ENCODE assay signal across 1 cellular context in the genomic region with DNA sequence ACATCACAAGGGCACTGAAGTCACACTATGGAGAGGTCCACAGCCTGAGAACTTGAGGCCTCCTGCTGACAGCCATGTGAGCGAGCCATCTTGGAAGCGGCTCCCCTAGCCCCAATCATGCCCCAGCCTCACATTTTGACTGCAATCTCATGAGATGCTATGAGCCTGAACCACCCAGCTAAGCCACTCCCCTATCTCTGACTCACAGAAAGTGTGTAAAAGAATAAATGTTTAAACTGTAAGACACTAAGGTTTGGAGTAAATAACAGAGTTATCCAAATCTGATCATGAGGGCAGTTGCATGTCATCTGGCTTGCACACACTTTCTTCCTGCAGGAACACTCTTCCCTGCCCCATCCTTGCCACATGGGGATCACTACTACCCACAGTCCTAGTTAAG.
TF ChIP-seq lines count a peak whose summit lies in the region.

No MANE protein-coding gene starts in this region.

TF ChIP-seq in HepG2, 621 proteins besides CTCF, POLR2A, EP300 and RAD21 (continued from another document):
- TF ChIP-seq, protein P1, sequence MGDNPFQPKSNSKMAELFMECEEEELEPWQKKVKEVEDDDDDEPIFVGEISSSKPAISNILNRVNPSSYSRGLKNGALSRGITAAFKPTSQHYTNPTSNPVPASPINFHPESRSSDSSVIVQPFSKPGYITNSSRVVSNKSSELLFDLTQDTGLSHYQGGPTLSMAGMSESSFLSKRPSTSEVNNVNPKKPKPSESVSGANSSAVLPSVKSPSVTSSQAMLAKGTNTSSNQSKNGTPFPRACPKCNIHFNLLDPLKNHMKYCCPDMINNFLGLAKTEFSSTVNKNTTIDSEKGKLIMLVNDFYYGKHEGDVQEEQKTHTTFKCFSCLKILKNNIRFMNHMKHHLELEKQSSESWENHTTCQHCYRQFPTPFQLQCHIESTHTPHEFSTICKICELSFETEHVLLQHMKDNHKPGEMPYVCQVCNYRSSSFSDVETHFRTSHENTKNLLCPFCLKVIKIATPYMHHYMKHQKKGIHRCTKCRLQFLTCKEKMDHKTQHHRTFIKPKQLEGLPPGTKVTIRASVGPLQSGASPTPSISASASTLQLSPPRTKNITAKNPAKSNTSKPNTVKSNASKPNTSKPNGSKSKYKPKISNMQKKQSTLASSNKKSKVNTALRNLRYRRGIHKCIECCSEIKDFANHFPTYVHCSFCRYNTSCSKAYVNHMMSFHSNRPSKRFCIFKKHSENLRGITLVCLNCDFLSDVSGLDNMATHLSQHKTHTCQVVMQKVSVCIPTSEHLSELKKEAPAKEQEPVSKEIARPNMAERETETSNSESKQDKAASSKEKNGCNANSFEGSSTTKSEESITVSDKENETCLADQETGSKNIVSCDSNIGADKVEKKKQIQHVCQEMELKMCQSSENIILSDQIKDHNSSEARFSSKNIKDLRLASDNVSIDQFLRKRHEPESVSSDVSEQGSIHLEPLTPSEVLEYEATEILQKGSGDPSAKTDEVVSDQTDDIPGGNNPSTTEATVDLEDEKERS (CRISPR knock-in tag; IDR thresholded peaks at IDR 0.05), result 0 out of 2 replicates have a peak, but pooled peaks have one; percentile 53
- no peak for TF ChIP-seq ZBTB3 (CRISPR knock-in tag; IDR thresholded peaks at IDR 0.05; ENCODE audit: borderline replicate concordance, low read depth)
- no peak for TF ChIP-seq NONO (IDR thresholded peaks at IDR 0.05)
- no peak for TF ChIP-seq NONO (CRISPR knock-in tag; conservative IDR thresholded peaks at IDR 0.05)
